25 cellular contexts compared by ENCODE assay signal in the genomic region with DNA sequence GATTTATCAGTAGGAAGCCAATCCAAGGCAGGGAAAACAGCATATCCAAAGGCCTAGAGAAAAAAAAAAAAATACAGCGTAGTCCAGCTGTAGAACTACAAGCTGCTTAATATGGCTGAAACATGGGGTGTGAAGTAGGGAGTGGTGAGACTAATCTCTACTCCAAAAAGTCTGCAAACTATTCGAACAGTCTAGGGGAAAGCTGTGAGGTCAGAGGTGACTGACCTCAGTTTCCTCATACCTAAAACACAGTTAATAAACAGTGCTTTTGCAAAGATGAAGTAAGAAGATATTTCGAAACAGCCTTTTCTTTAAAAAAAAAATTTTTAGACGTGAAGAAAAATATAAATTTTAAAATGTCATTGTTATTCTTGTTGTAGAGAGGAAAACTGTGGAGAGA. TPM values are rescaled to one million over a fixed set of nuclear protein-coding genes. Genes with fewer than 3 reads are reported as not detected.
"Had no signal": no experiment of that assay in that cellular context is flagged by ENCODE, and none has a peak within 500 bp of the region (broad histone marks: within the 10 kb centered on the region; RNA-seq: fewer than 3 reads in every experiment).

No MANE protein-coding gene starts in this region.

- H2AFZ ChIP-seq: neural progenitor cell had no signal

- H3K4me1 ChIP-seq: esophagus muscularis mucosa, gastrocnemius medialis, left lung, lower lobe of right lung, neural progenitor cell, pancreas, sigmoid colon, testis, tibial nerve, upper lobe of right lung, vagina had no signal

- ATAC-seq: effector memory CD8-positive, alpha-beta T cell; gastrocnemius medialis; heart right ventricle; left lung; pancreas; stimulated activated naive B cell treated with anti-CD40 and anti-IgM and Interleukin-4, amounts not matched to agents 10 μg/mL and 1 μg/mL and 100 μg/mL, for 72 hours; stimulated activated naive CD8-positive, alpha-beta T cell treated with anti-CD3 and anti-CD28 coated beads, Interleukin-15, amount 100 ng/mL, for 72 hours had no signal

- H3K4me2 ChIP-seq: neural progenitor cell had no signal

- H3K9ac ChIP-seq: neural progenitor cell had no signal

- DNase-seq: effector memory CD8-positive, alpha-beta T cell; gastrocnemius medialis; heart right ventricle; hypothalamus; left lung; lower lobe of right lung; midbrain; occipital lobe; pancreas; sigmoid colon; stimulated activated CD4-positive, alpha-beta T cell treated with anti-CD3 and anti-CD28 coated beads, Interleukin-2, amount 100 ng/mL, for 24 hours; stimulated activated CD4-positive, alpha-beta T cell treated with anti-CD3 and anti-CD28 coated beads, Interleukin-4, amount 100 ng/mL, for 4 hours; stimulated activated naive B cell treated with anti-CD40 and anti-IgM and Interleukin-4, amounts not matched to agents 10 μg/mL and 1 μg/mL and 100 μg/mL, for 72 hours; stimulated activated naive CD8-positive, alpha-beta T cell treated with anti-CD3 and anti-CD28 coated beads, Interleukin-15, amount 100 ng/mL, for 72 hours; upper lobe of right lung had no signal

- H3K4me3 ChIP-seq: esophagus muscularis mucosa, gastrocnemius medialis, heart right ventricle, left lung, lower lobe of right lung, neural progenitor cell, pancreas, sigmoid colon, skin epidermis, testis, tibial nerve, upper lobe of right lung, vagina had no signal

- H3K36me3 ChIP-seq: esophagus muscularis mucosa, gastrocnemius medialis, heart right ventricle, left lung, lower lobe of right lung, neural progenitor cell, pancreas, sigmoid colon, tibial nerve, upper lobe of right lung, vagina had no signal

- H3K9me3 ChIP-seq: esophagus muscularis mucosa, gastrocnemius medialis, heart right ventricle, left lung, lower lobe of right lung, pancreas, sigmoid colon, testis, tibial nerve, upper lobe of right lung, vagina had no signal

- H3K27me3 ChIP-seq: esophagus muscularis mucosa, gastrocnemius medialis, left lung, neural progenitor cell, pancreas, testis, tibial nerve, upper lobe of right lung, vagina had no signal

- H3K27ac ChIP-seq: epithelial cell of prostate, esophagus muscularis mucosa, gastrocnemius medialis, heart right ventricle, left lung, lower lobe of right lung, neural progenitor cell, pancreas, sigmoid colon, skin epidermis, testis, tibial nerve, upper lobe of right lung, vagina had no signal

RNA-seq across cellular contexts. Expression of gene ITLN1, which starts 0.9 kb away (rescaled TPM):
- total RNA-seq: fibroblast of villous mesenchyme; natural killer cell treated with Interleukin-12 subunit alpha and Interleukin-12 subunit beta and Interleukin-15 and Interleukin-18, amount 100 ng/mL, for 72 hours; pulmonary artery endothelial cell had no signal

RNA-seq across cellular contexts. Expression of gene CD244, which starts 21.4 kb away (rescaled TPM):
- total RNA-seq: fibroblast of villous mesenchyme, gastrocnemius medialis, occipital lobe, pulmonary artery endothelial cell had no signal
